ENCODE assay signal across 1 cellular context in the genomic region with DNA sequence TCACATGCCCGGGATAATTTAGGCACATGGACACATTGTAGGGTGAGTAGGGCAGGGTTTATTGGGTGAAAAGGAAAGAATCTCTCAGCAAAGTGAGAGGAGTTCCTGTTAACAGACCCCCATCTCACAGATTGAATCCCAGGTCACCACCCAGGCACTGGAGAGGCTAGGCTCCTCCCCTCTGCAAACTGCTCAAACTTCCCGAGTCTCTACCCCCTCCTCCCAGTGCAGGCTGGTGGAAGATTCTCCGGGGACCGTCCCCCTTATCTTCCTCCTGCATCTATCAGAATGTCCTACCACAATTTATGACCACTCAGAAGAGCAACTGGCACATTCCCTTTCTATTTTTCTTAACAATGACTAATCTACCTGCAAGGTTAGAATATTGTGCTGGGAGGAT.
TF ChIP-seq lines count a peak whose summit lies in the region.

No MANE protein-coding gene starts in this region.

TF ChIP-seq in GM23338, 12 proteins besides CTCF, POLR2A, EP300 and RAD21 (continued from another document):
- TF ChIP-seq, protein P1, sequence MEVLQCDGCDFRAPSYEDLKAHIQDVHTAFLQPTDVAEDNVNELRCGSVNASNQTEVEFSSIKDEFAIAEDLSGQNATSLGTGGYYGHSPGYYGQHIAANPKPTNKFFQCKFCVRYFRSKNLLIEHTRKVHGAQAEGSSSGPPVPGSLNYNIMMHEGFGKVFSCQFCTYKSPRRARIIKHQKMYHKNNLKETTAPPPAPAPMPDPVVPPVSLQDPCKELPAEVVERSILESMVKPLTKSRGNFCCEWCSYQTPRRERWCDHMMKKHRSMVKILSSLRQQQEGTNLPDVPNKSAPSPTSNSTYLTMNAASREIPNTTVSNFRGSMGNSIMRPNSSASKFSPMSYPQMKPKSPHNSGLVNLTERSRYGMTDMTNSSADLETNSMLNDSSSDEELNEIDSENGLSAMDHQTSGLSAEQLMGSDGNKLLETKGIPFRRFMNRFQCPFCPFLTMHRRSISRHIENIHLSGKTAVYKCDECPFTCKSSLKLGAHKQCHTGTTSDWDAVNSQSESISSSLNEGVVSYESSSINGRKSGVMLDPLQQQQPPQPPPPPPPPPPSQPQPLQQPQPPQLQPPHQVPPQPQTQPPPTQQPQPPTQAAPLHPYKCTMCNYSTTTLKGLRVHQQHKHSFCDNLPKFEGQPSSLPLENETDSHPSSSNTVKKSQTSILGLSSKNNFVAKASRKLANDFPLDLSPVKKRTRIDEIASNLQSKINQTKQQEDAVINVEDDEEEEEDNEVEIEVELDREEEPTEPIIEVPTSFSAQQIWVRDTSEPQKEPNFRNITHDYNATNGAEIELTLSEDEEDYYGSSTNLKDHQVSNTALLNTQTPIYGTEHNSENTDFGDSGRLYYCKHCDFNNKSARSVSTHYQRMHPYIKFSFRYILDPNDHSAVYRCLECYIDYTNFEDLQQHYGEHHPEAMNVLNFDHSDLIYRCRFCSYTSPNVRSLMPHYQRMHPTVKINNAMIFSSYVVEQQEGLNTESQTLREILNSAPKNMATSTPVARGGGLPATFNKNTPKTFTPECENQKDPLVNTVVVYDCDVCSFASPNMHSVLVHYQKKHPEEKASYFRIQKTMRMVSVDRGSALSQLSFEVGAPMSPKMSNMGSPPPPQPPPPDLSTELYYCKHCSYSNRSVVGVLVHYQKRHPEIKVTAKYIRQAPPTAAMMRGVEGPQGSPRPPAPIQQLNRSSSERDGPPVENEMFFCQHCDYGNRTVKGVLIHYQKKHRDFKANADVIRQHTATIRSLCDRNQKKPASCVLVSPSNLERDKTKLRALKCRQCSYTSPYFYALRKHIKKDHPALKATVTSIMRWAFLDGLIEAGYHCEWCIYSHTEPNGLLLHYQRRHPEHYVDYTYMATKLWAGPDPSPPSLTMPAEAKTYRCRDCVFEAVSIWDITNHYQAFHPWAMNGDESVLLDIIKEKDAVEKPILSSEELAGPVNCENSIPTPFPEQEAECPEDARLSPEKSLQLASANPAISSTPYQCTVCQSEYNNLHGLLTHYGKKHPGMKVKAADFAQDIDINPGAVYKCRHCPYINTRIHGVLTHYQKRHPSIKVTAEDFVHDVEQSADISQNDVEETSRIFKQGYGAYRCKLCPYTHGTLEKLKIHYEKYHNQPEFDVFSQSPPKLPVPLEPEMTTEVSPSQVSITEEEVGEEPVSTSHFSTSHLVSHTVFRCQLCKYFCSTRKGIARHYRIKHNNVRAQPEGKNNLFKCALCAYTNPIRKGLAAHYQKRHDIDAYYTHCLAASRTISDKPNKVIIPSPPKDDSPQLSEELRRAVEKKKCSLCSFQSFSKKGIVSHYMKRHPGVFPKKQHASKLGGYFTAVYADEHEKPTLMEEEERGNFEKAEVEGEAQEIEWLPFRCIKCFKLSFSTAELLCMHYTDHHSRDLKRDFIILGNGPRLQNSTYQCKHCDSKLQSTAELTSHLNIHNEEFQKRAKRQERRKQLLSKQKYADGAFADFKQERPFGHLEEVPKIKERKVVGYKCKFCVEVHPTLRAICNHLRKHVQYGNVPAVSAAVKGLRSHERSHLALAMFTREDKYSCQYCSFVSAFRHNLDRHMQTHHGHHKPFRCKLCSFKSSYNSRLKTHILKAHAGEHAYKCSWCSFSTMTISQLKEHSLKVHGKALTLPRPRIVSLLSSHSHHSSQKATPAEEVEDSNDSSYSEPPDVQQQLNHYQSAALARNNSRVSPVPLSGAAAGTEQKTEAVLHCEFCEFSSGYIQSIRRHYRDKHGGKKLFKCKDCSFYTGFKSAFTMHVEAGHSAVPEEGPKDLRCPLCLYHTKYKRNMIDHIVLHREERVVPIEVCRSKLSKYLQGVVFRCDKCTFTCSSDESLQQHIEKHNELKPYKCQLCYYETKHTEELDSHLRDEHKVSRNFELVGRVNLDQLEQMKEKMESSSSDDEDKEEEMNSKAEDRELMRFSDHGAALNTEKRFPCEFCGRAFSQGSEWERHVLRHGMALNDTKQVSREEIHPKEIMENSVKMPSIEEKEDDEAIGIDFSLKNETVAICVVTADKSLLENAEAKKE (CRISPR knock-in tag; IDR thresholded peaks at IDR 0.05): no peak
- TF ChIP-seq POLR2AphosphoS5 (IDR thresholded peaks at IDR 0.05; ENCODE audit: low read depth) (no peak), EZH2 (IDR thresholded peaks at IDR 0.05; ENCODE audit: low read depth, unreplicated experiment) (no peak), NANOG (IDR thresholded peaks at IDR 0.05; ENCODE audit: borderline replicate concordance) (no peak), JUNB (IDR thresholded peaks at IDR 0.05; ENCODE audit: unreplicated experiment) (no peak), STAT1 (IDR thresholded peaks at IDR 0.05; ENCODE audit: unreplicated experiment) (no peak), EZH2phosphoT487 (IDR thresholded peaks at IDR 0.05; ENCODE audit: unreplicated experiment) (no peak), ZNF114 (CRISPR knock-in tag; IDR thresholded peaks at IDR 0.05) (no peak), CREB1 (CRISPR knock-in tag; IDR thresholded peaks at IDR 0.05; ENCODE audit: low read depth) (no peak)
